In genomic region chr9:127133739-127134167, GRCh38 we compare ENCODE assay signal across 11 cellular contexts. TPM values are rescaled to one million over a fixed set of nuclear protein-coding genes. Genes with fewer than 3 reads are reported as not detected.
A peak's percentile ranks its signal among the peaks of the same experiment; 100 is the strongest.
DNase-seq lines count a peak whose midpoint lies in the region; ATAC-seq and TF ChIP-seq lines count a peak whose summit lies in the region.
"Had no signal": no experiment of that assay in that cellular context is flagged by ENCODE, and none has a peak within 500 bp of the region (broad histone marks: within the 10 kb centered on the region; RNA-seq: fewer than 3 reads in every experiment).

No MANE protein-coding gene starts in this region.

- H3K4me1 ChIP-seq in aorta (ENCODE audit: control insufficient read depth in 1 of 2, insufficient read depth in 2 of 2, low read length in 2 of 2), result peaks cover 0 to 6% of the 10 kb centered on the region in 2 donors
- peaks cover 43% of the 10 kb centered on the region for H3K4me1 ChIP-seq in PC-9 (replicated peaks; ENCODE audit: insufficient read depth)

- H3F3A ChIP-seq in PC-9 (ENCODE audit: insufficient read depth, low read depth), result peaks cover 25% of the 10 kb centered on the region

- peaks cover 58% of the 10 kb centered on the region for H3K4me1 Mint-ChIP-seq in nephron progenitor cell
- H3K4me1 Mint-ChIP-seq: CD4-positive, CD25-positive, alpha-beta regulatory T cell had no signal

- H3K27ac Mint-ChIP-seq in nephron progenitor cell, result peak overlapping the region; percentile 61
- H3K27ac Mint-ChIP-seq: activated naive CD4-positive, alpha-beta T cell treated with anti-CD3 and anti-CD28 coated beads, Interleukin-2, amount 50 U/mL, for 72 hours; CD4-positive, CD25-positive, alpha-beta regulatory T cell had no signal

- H2AFZ ChIP-seq in PC-9, result no peak overlapping the region

- H3K9me2 ChIP-seq in PC-9 (ENCODE audit: insufficient read depth), result no peaks in the 10 kb centered on the region

- CTCF ChIA-PET in PC-9 (lab: Charles Lee), result no interaction called here

- no peak for TF ChIP-seq CTCF in fibroblast of pulmonary artery (IDR thresholded peaks at IDR 0.05; ENCODE audit: low read length, missing control alignments)
- TF ChIP-seq CTCF in nephron progenitor cell (IDR thresholded peaks at IDR 0.05), result no peak
- no peak for TF ChIP-seq CTCF in PC-9 (conservative IDR thresholded peaks at IDR 0.05)

- ATAC-seq in aorta (ENCODE audit: low FRiP score) (peak; percentile 58), HG03280 (IDR thresholded peaks at IDR 0.05; ENCODE audit: unreplicated experiment) (no peak)
- ATAC-seq: activated naive CD4-positive, alpha-beta T cell treated with anti-CD3 and anti-CD28 coated beads, Interleukin-2, amount 50 U/mL, for 72 hours had no signal

- H3K36me3 ChIP-seq in aorta (ENCODE audit: control insufficient read depth in 1 of 2, insufficient read depth in 2 of 2, low read length in 1 of 2) (no peaks in the 10 kb centered on the region), PC-9 (ENCODE audit: low read depth) (no peaks in the 10 kb centered on the region)
- H3K36me3 ChIP-seq: neutrophil had no signal

- H4K20me1 ChIP-seq in PC-9 (ENCODE audit: insufficient read depth), result no peaks in the 10 kb centered on the region

- no peak overlapping the region for H3K4me3 ChIP-seq in fibroblast of pulmonary artery (replicated peaks; ENCODE audit: low read depth, low read length)
- H3K4me3 ChIP-seq in aorta (ENCODE audit: low read length in 2 of 2), result no peak overlapping the region
- H3K4me3 ChIP-seq in PC-9, result no peak overlapping the region

- H3K4me2 ChIP-seq in PC-9, result no peak overlapping the region

- peak; percentile 33 for DNase-seq in activated effector memory CD4-positive, alpha-beta T cell treated with anti-CD3 and anti-CD28 coated beads, Interleukin-2, amount 50 U/mL, for 16 hours
- no peak for DNase-seq in activated effector memory CD4-positive, alpha-beta T cell treated with Interleukin-2 at 50 U/mL for 16 hours
- DNase-seq in fibroblast of pulmonary artery (ENCODE audit: low read depth) (peak; percentile 62), nephron progenitor cell (no peak), aorta (peak in 1 of 2 donors; percentile 83), NCI-H2107 treated with DMSO at 0.1 percent for 48 hours (lab: John Stamatoyannopoulos, UW; ENCODE audit: unreplicated experiment) (no peak), PC-9 (no peak)
- DNase-seq: CD4-positive, CD25-positive, alpha-beta regulatory T cell had no signal

- no peaks in the 10 kb centered on the region for H3K9me3 ChIP-seq in aorta (ENCODE audit: control insufficient read depth, low read length)
- H3K9me3 ChIP-seq in PC-9 (ENCODE audit: insufficient read depth, low read depth), result no peaks in the 10 kb centered on the region
- H3K9me3 ChIP-seq: neutrophil had no signal

- H3K27ac ChIP-seq in aorta (ENCODE audit: low read depth in 1 of 2, low read length in 2 of 2) (peak overlapping the region; percentile 37 to 94), PC-9 (no peak overlapping the region)
- H3K27ac ChIP-seq: neutrophil had no signal

- no peaks in the 10 kb centered on the region for H3K27me3 ChIP-seq in aorta (ENCODE audit: control insufficient read depth in 1 of 2, insufficient read depth in 2 of 2, low read length in 1 of 2)
- H3K27me3 ChIP-seq in PC-9 (ENCODE audit: insufficient read depth, low read depth), result no peaks in the 10 kb centered on the region
- H3K27me3 ChIP-seq: neutrophil had no signal

- BruUV-seq in PC-9 (replicated peaks; lab: Mats Ljungman, UMichigan), result no TSS peak

- WGBS in aorta, 2 donors, result 8 to 10% methylated on average over 13 of the region's 13 CpGs

- H3K9me3 Mint-ChIP-seq in nephron progenitor cell, result no peaks in the 10 kb centered on the region
- H3K9me3 Mint-ChIP-seq: activated naive CD4-positive, alpha-beta T cell treated with anti-CD3 and anti-CD28 coated beads, Interleukin-2, amount 50 U/mL, for 72 hours had no signal

- intact Hi-C loops in aorta (cut with DNase I) (loop anchor here in 1 of 2 donors (2.0 kb wide), 1 partner anchor 53 kb away; no protein-coding TSS in a partner anchor), PC-9 (cut with micrococcal nuclease; ENCODE audit: unreplicated experiment) (loop anchor here (2.0 kb wide), 1 partner anchor 53 kb away; no protein-coding TSS in a partner anchor)

- no peaks in the 10 kb centered on the region for H3K79me2 ChIP-seq in PC-9 (ENCODE audit: low read depth)

- peak overlapping the region; percentile 34 for H3K4me3 Mint-ChIP-seq in nephron progenitor cell
- H3K4me3 Mint-ChIP-seq: CD4-positive, CD25-positive, alpha-beta regulatory T cell had no signal

- POLR2A ChIA-PET in PC-9 (lab: Charles Lee; ENCODE audit: unreplicated experiment), result no interaction called here

- H3K27me3 Mint-ChIP-seq in nephron progenitor cell (ENCODE audit: low read depth, poor library complexity), result peaks cover 11% of the 10 kb centered on the region

- no peaks in the 10 kb centered on the region for H3K36me3 Mint-ChIP-seq in nephron progenitor cell (ENCODE audit: low read depth)
- H3K36me3 Mint-ChIP-seq: activated naive CD4-positive, alpha-beta T cell treated with anti-CD3 and anti-CD28 coated beads, Interleukin-2, amount 50 U/mL, for 72 hours; CD4-positive, CD25-positive, alpha-beta regulatory T cell had no signal

RNA-seq across cellular contexts. Expression of gene ANGPTL2, which starts 11.3 kb away (rescaled TPM):
- total RNA-seq in aorta, result 10 to 100 TPM; 36.7 to 44.8 TPM
- 10 to 100 TPM; 13.4 to 51.2 TPM for polyA plus RNA-seq in aorta
- total RNA-seq in PC-9 (2021), result 0.13 TPM in 1 of 2 replicates, not detected in the other
- total RNA-seq: activated naive CD4-positive, alpha-beta T cell treated with anti-CD3 and anti-CD28 coated beads, Interleukin-2, amount 50 U/mL, for 72 hours; CD4-positive, CD25-positive, alpha-beta regulatory T cell had no signal
- polyA plus RNA-seq: CD4-positive, CD25-positive, alpha-beta regulatory T cell had no signal

Comparison
In these comparisons a context has a peak if more than half of its experiments do, and no peak if none do; other contexts are left out.
1. DNase-seq: peak in activated effector memory CD4-positive, alpha-beta T cell treated with anti-CD3 and anti-CD28 coated beads, Interleukin-2, amount 50 U/mL, for 16 hours (single experiment) and fibroblast of pulmonary artery (single experiment); none in activated effector memory CD4-positive, alpha-beta T cell treated with Interleukin-2 at 50 U/mL for 16 hours (single experiment), nephron progenitor cell (single experiment), NCI-H2107 treated with DMSO at 0.1 percent for 48 hours (single experiment) and PC-9 (0 of 2).
2. RNA of gene ANGPTL2, which starts 11.3 kb away (total RNA-seq): 36.7 to 44.8 TPM in aorta; 0.13 TPM in PC-9; every median in the first group is over 10 times any median in the second.